ENCODE assay signal across 8 cellular contexts in the genomic region with DNA sequence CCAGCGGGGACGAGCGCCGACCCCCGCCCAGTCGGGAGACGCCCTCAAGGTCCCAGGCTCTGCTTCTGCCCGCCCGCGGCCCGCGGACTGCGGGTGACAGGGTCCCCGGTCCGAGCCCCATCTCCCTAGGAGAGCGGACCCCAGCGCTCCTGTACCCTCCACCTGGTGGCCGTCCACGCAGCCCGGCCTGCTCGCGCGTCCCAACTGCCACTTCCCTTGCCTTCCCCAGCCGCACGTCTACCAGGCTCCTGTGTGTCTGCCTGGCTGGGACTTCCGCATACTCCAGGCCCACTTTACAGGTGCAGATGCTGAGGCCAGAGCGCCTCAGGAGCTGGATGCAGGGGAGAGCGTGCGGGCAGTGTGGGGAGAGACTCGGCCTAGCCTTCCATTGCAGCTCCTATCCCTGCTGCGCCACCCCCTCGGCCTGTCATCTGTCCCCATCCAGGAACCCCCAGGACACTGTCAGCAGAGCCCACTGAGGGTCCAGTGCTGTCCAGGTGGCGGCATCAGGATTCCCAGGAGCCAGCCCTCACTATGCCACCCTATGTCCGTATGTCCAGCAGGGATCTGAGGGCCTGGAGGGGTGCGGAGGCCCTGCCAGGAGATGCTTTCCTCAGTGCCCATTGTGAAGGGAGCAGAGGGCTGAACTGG. TPM values are rescaled to one million over a fixed set of nuclear protein-coding genes. Genes with fewer than 3 reads are reported as not detected.
A peak's percentile ranks its signal among the peaks of the same experiment; 100 is the strongest.
DNase-seq lines count a peak whose midpoint lies in the region; ATAC-seq and TF ChIP-seq lines count a peak whose summit lies in the region.

No MANE protein-coding gene starts in this region.

- peak overlapping the region; percentile 66 for H3K4me3 Mint-ChIP-seq in activated CD4-positive, alpha-beta T cell treated with anti-CD3 and anti-CD28 coated beads for 36 hours
- H3K4me3 Mint-ChIP-seq in activated B cell treated with CpG ODN at 0.5 μM for 24 hours, result peak overlapping the region; percentile 81

- intact Hi-C loops in activated CD4-positive, alpha-beta T cell treated with anti-CD3 and anti-CD28 coated beads for 36 hours (cut with DNase I, micrococcal nuclease), result loop anchor here (2.0 to 10.0 kb wide), 3 partner anchors 201 to 553 kb away; partner anchors contain the start of gene DYNC1H1 (in 1 of the 2)
- intact Hi-C loops in activated B cell treated with CpG ODN at 0.5 μM for 24 hours (cut with micrococcal nuclease), result loop anchor here (2.0 to 10.0 kb wide), 4 partner anchors 201 to 557 kb away; partner anchors contain the start of gene HSP90AA1
- intact Hi-C loops in left ventricle myocardium inferior (cut with micrococcal nuclease), result loop anchor here (2.0 kb wide), 1 partner anchor 77 kb away; no protein-coding TSS in a partner anchor

- no peaks in the 10 kb centered on the region for H3K27me3 ChIP-seq in left ventricle myocardium inferior (ENCODE audit: low read depth)

- no peaks in the 10 kb centered on the region for H3K9me3 ChIP-seq in left ventricle myocardium inferior (replicated peaks)

- H3K9me3 Mint-ChIP-seq in activated CD4-positive, alpha-beta T cell treated with anti-CD3 and anti-CD28 coated beads for 36 hours (ENCODE audit: low read depth), result no peaks in the 10 kb centered on the region
- no peaks in the 10 kb centered on the region for H3K9me3 Mint-ChIP-seq in activated B cell treated with CpG ODN at 0.5 μM for 24 hours

- peak overlapping the region; percentile 70 for H3K27ac ChIP-seq in left ventricle myocardium inferior (replicated peaks)

- POLR2A ChIA-PET in activated CD4-positive, alpha-beta T cell treated with anti-CD3 and anti-CD28 coated beads for 36 hours (lab: Charles Lee), result no interaction called here
- POLR2A ChIA-PET in activated B cell treated with CpG ODN at 0.5 μM for 24 hours (lab: Charles Lee), result no interaction called here

- CTCF ChIA-PET in activated CD4-positive, alpha-beta T cell treated with anti-CD3 and anti-CD28 coated beads for 36 hours (lab: Charles Lee), result interaction anchor here (0.6 to 1.6 kb wide), 3 partner anchors 15 to 155 kb away, joined by 4 to 7 read pairs (median 4); partner anchors contain the start of genes CINP and TECPR2
- CTCF ChIA-PET in activated B cell treated with CpG ODN at 0.5 μM for 24 hours (lab: Charles Lee), result interaction anchor here (0.9 to 2.8 kb wide), 3 partner anchors 74 to 138 kb away, joined by 3 to 16 read pairs (median 4); no protein-coding TSS in a partner anchor

- ATAC-seq in activated CD4-positive, alpha-beta T cell treated with anti-CD3 and anti-CD28 coated beads for 36 hours, result peak; percentile 9
- ATAC-seq in activated B cell treated with CpG ODN at 0.5 μM for 24 hours (ENCODE audit: low read depth), result peak; percentile 12

- H3K36me3 Mint-ChIP-seq in activated CD4-positive, alpha-beta T cell treated with anti-CD3 and anti-CD28 coated beads for 36 hours (ENCODE audit: low read depth), result no peaks in the 10 kb centered on the region
- H3K36me3 Mint-ChIP-seq in activated B cell treated with CpG ODN at 0.5 μM for 24 hours (ENCODE audit: low read depth), result no peaks in the 10 kb centered on the region

- peaks cover 3% of the 10 kb centered on the region for H3K4me1 Mint-ChIP-seq in activated CD4-positive, alpha-beta T cell treated with anti-CD3 and anti-CD28 coated beads for 36 hours
- H3K4me1 Mint-ChIP-seq in activated B cell treated with CpG ODN at 0.5 μM for 24 hours, result peaks cover 3% of the 10 kb centered on the region

- H3K4me3 ChIP-seq in left ventricle myocardium inferior, result peak overlapping the region; percentile 87
- H3K4me3 ChIP-seq in skeletal muscle cell (ENCODE audit: low read depth, low read length), result peak overlapping the region; percentile 60

- no peak for DNase-seq in activated CD4-positive, alpha-beta T cell treated with anti-CD3 and anti-CD28 coated beads for 36 hours
- no peak for DNase-seq in activated CD4-positive, alpha-beta T cell treated with anti-CD3 and anti-CD28 coated beads, Interleukin-2, amount 50 U/mL, for 4 hours
- DNase-seq in activated B cell treated with CpG ODN at 0.5 μM for 24 hours (no peak), left ventricle myocardium inferior (no peak), skeletal muscle cell (ENCODE audit: low read depth) (no peak), amniotic stem cell (lab: John Stamatoyannopoulos, UW) (no peak), activated gamma-delta T cell treated with Interleukin-2 at 50 U/mL for 16 hours (no peak), NCI-H69 (lab: John Stamatoyannopoulos, UW) (no peak)

- peaks cover 8% of the 10 kb centered on the region for H3K27me3 Mint-ChIP-seq in activated CD4-positive, alpha-beta T cell treated with anti-CD3 and anti-CD28 coated beads for 36 hours
- peaks cover 3% of the 10 kb centered on the region for H3K27me3 Mint-ChIP-seq in activated B cell treated with CpG ODN at 0.5 μM for 24 hours

- no peaks in the 10 kb centered on the region for H3K36me3 ChIP-seq in left ventricle myocardium inferior

- no peak overlapping the region for H3K27ac Mint-ChIP-seq in activated CD4-positive, alpha-beta T cell treated with anti-CD3 and anti-CD28 coated beads for 36 hours
- H3K27ac Mint-ChIP-seq in activated B cell treated with CpG ODN at 0.5 μM for 24 hours, result no peak overlapping the region

- H3K4me1 ChIP-seq in left ventricle myocardium inferior, result peaks cover 13% of the 10 kb centered on the region

- TF ChIP-seq CTCF in activated B cell treated with CpG ODN at 0.5 μM for 24 hours (IDR thresholded peaks at IDR 0.05), result no peak
- TF ChIP-seq CTCF in left ventricle myocardium inferior (IDR thresholded peaks at IDR 0.05; ENCODE audit: borderline replicate concordance), result no peak

RNA-seq across cellular contexts. Expression of gene ANKRD9, which starts 8.0 kb away (rescaled TPM):
- 1 to 10 TPM; 4.8 to 9.3 TPM for total RNA-seq in activated CD4-positive, alpha-beta T cell treated with anti-CD3 and anti-CD28 coated beads for 36 hours
- total RNA-seq in activated B cell treated with CpG ODN at 0.5 μM for 24 hours (1.4 and 1.8 TPM in 2 replicates), left ventricle myocardium inferior (158 TPM)

Comparison
In these comparisons a context has a peak if more than half of its experiments do, and no peak if none do; other contexts are left out.
1. RNA of gene ANKRD9, which starts 8.0 kb away (total RNA-seq): 158 TPM in left ventricle myocardium inferior (single experiment); 4.8 to 9.3 TPM in activated CD4-positive, alpha-beta T cell treated with anti-CD3 and anti-CD28 coated beads for 36 hours and 1.4 to 1.8 TPM in activated B cell treated with CpG ODN at 0.5 μM for 24 hours; every median in the first group is over 10 times any median in the second.